ENCODE assay signal across 8 cellular contexts in genomic region chr16:31107465-31107867, GRCh38. TPM values are rescaled to one million over a fixed set of nuclear protein-coding genes. Genes with fewer than 3 reads are reported as not detected.
DNase-seq lines count a peak whose midpoint lies in the region; ATAC-seq and TF ChIP-seq lines count a peak whose summit lies in the region.

No MANE protein-coding gene starts in this region.

- WGBS in GM23248 (ENCODE audit: low coverage in 1 of 2, low lambda C conversion rate in 2 of 2, missing lambda C conversion rate in 2 of 2), 2 experiments: 84 to 87% methylated on average over 6 of the region's 6 CpGs

- H3K79me2 ChIP-seq in GM23248 (ENCODE audit: insufficient read depth) (peaks cover 24% of the 10 kb centered on the region), OCI-LY7 (ENCODE audit: insufficient read depth, low read depth, low read length) (no peaks in the 10 kb centered on the region)

- ATAC-seq in GM18502 (IDR thresholded peaks at IDR 0.05; ENCODE audit: poor library complexity, unreplicated experiment): peak; percentile 54
- no peak for ATAC-seq in left colon

- H3K4me2 ChIP-seq in GM23248 (ENCODE audit: unreplicated experiment) (peak overlapping the region; percentile 51), OCI-LY7 (ENCODE audit: low read length) (peak overlapping the region; percentile 96)

- peak overlapping the region; percentile 80 for H3K4me3 Mint-ChIP-seq in mesothelial cell of epicardium

- no peaks in the 10 kb centered on the region for H3K9me3 Mint-ChIP-seq in mesothelial cell of epicardium

- H4K20me1 ChIP-seq in GM23248 (ENCODE audit: insufficient read depth): no peaks in the 10 kb centered on the region
- no peaks in the 10 kb centered on the region for H4K20me1 ChIP-seq in OCI-LY7 (ENCODE audit: insufficient read depth, low read length)

- no peak overlapping the region for H3K9ac ChIP-seq in GM23248

- H3K4me1 Mint-ChIP-seq in mesothelial cell of epicardium: peaks cover 6% of the 10 kb centered on the region

- H3K27ac ChIP-seq in GM23248 (no peak overlapping the region), OCI-LY7 (ENCODE audit: low read depth, low read length, poor library complexity, severe bottlenecking) (peak overlapping the region; percentile 38), brain microvascular endothelial cell (no peak overlapping the region)

- DNase-seq in GM23248 (no peak), OCI-LY7 (ENCODE audit: low spot score) (peak; percentile 25), mesothelial cell of epicardium (ENCODE audit: low spot score in 2 of 2, unreplicated experiment in 2 of 2) (no peak), cerebellar nuclear complex (lab: John Stamatoyannopoulos, UW) (no peak), brain microvascular endothelial cell (no peak), left colon (no peak), activated gamma-delta T cell (lab: John Stamatoyannopoulos, UW) (no peak)

- CTCF ChIA-PET in OCI-LY7 (lab: Charles Lee; ENCODE audit: unreplicated experiment): interaction anchor here (1.0 kb wide), 1 partner anchor 14 kb away, joined by 4 read pairs; no protein-coding TSS in a partner anchor

- H3K36me3 ChIP-seq in GM23248 (ENCODE audit: low read depth) (peaks cover 16% of the 10 kb centered on the region; the same call in 1 of the 2 replicates), OCI-LY7 (ENCODE audit: insufficient read depth, low read length) (peaks cover 25% of the 10 kb centered on the region), brain microvascular endothelial cell (replicated peaks) (peaks cover 27% of the 10 kb centered on the region)

- H3K9me2 ChIP-seq in GM23248 (ENCODE audit: insufficient read depth) (no peaks in the 10 kb centered on the region), OCI-LY7 (ENCODE audit: insufficient read depth, low read length) (no peaks in the 10 kb centered on the region)

- H3K27me3 ChIP-seq in GM23248 (replicated peaks; ENCODE audit: insufficient read depth) (no peaks in the 10 kb centered on the region), brain microvascular endothelial cell (replicated peaks) (no peaks in the 10 kb centered on the region)

- H3K4me3 ChIP-seq in GM23248 (no peak overlapping the region), OCI-LY7 (ENCODE audit: low read depth, low read length, poor library complexity, severe bottlenecking) (peak overlapping the region; percentile 87), brain microvascular endothelial cell (ENCODE audit: low read depth, low read length) (no peak overlapping the region)

- BruUV-seq in OCI-LY7 (replicated peaks; lab: Mats Ljungman, UMichigan): no TSS peak

- POLR2A ChIA-PET in OCI-LY7 (lab: Charles Lee): interaction anchor here (0.6 to 1.7 kb wide), 5 partner anchors 10 to 44 kb away, joined by 3 to 8 read pairs (median 3); partner anchors contain the start of gene KAT8

- H2AFZ ChIP-seq in GM23248 (peak overlapping the region; percentile 84), OCI-LY7 (ENCODE audit: low read length) (peak overlapping the region; percentile 93)

- H3K9me3 ChIP-seq in GM23248 (ENCODE audit: low read depth): no peaks in the 10 kb centered on the region
- no peaks in the 10 kb centered on the region for H3K9me3 ChIP-seq in OCI-LY7 (ENCODE audit: low read length)

- intact Hi-C loops in OCI-LY7 (cut with micrococcal nuclease; ENCODE audit: unreplicated experiment) (no loop called here), left colon (cut with DNase I, micrococcal nuclease) (no loop called here)

- no peaks in the 10 kb centered on the region for H3K27me3 Mint-ChIP-seq in mesothelial cell of epicardium (ENCODE audit: low read depth)

- in situ Hi-C loops in GM23248 (cut with MboI): no loop called here
- in situ Hi-C loops in brain microvascular endothelial cell (cut with HindIII; ENCODE audit: low pct_ligation_motif_present, low sequenced_read_pairs): no loop called here

- TF ChIP-seq CTCF in OCI-LY7 (conservative IDR thresholded peaks at IDR 0.05; ENCODE audit: low read length): no peak
- no peak for TF ChIP-seq CTCF in mesothelial cell of epicardium (IDR thresholded peaks at IDR 0.05; ENCODE audit: unreplicated experiment)
- TF ChIP-seq CTCF in brain microvascular endothelial cell (IDR thresholded peaks at IDR 0.05; ENCODE audit: low read depth, low read length, missing control alignments): no peak

- peak overlapping the region; percentile 67 for H3K27ac Mint-ChIP-seq in mesothelial cell of epicardium

- H3K36me3 Mint-ChIP-seq in mesothelial cell of epicardium: peaks cover 17% of the 10 kb centered on the region

- H3F3A ChIP-seq in GM23248 (ENCODE audit: insufficient read depth): 0 out of 2 replicates have a peak, but pooled peaks cover under 1% of the 10 kb centered on the region

- H3K4me1 ChIP-seq in GM23248 (ENCODE audit: insufficient read depth) (0 out of 2 replicates have a peak, but pooled peaks cover 6% of the 10 kb centered on the region), OCI-LY7 (ENCODE audit: insufficient read depth, low read length, poor library complexity, severe bottlenecking) (peaks cover 18% of the 10 kb centered on the region)

RNA-seq across cellular contexts. Expression of gene BCKDK, which starts 0.7 kb away (rescaled TPM):
- 42.1 and 71.4 TPM in 2 replicates for total RNA-seq in GM23248 (2014; rRNA removed; shearing (Covaris generic))
- polyA plus RNA-seq in GM23248 (2016; fragmentation: Nextera tagmentation; extraction: Ambion mirVana): 108 and 114 TPM in 2 replicates
- 25.0 and 40.4 TPM in 2 replicates for total RNA-seq in OCI-LY7 (2014; rRNA removed; shearing (Covaris generic))
- total RNA-seq in OCI-LY7 (2022) (36.5 and 39.0 TPM in 2 replicates), mesothelial cell of epicardium (36.4 to 37.3 TPM (median 37.0 TPM) in 3 replicates), left colon (10 to 100 TPM; 34.6 to 36.3 TPM)

RNA-seq across cellular contexts. Expression of gene KAT8, which starts 10.0 kb away (rescaled TPM):
- total RNA-seq in GM23248 (2014; rRNA removed; shearing (Covaris generic)): 27.8 and 50.9 TPM in 2 replicates
- 18.4 and 19.3 TPM in 2 replicates for polyA plus RNA-seq in GM23248 (2016; fragmentation: Nextera tagmentation; extraction: Ambion mirVana)
- total RNA-seq in OCI-LY7 (2014; rRNA removed; shearing (Covaris generic)): 86.9 and 89.1 TPM in 2 replicates
- total RNA-seq in OCI-LY7 (2022) (95.3 and 102 TPM in 2 replicates), mesothelial cell of epicardium (72.1 to 76.4 TPM (median 75.7 TPM) in 3 replicates), left colon (10 to 100 TPM; 61.6 to 76.0 TPM)

RNA-seq across cellular contexts. Expression of gene VKORC1, which starts 12.9 kb away (rescaled TPM):
- total RNA-seq in GM23248 (2014; rRNA removed; shearing (Covaris generic)): 444 and 480 TPM in 2 replicates
- polyA plus RNA-seq in GM23248 (2016; fragmentation: Nextera tagmentation; extraction: Ambion mirVana): 535 and 542 TPM in 2 replicates
- total RNA-seq in OCI-LY7 (2014; rRNA removed; shearing (Covaris generic)): 68.8 and 69.3 TPM in 2 replicates
- total RNA-seq in OCI-LY7 (2022) (60.1 and 70.2 TPM in 2 replicates), mesothelial cell of epicardium (48.6 to 53.7 TPM (median 49.5 TPM) in 3 replicates), left colon (10 to 100 TPM; 28.7 to 40.5 TPM)

RNA-seq across cellular contexts. Expression of gene PRSS53, which starts 18.7 kb away (rescaled TPM):
- 7.0 and 10.5 TPM in 2 replicates for total RNA-seq in GM23248 (2014; rRNA removed; shearing (Covaris generic))
- polyA plus RNA-seq in GM23248 (2016; fragmentation: Nextera tagmentation; extraction: Ambion mirVana): 0.84 and 0.95 TPM in 2 replicates
- total RNA-seq in OCI-LY7 (2014; rRNA removed; shearing (Covaris generic)): 3.7 and 4.4 TPM in 2 replicates
- 5.7 and 6.1 TPM in 2 replicates for total RNA-seq in OCI-LY7 (2022)
- total RNA-seq in mesothelial cell of epicardium: 4.0 to 4.9 TPM (median 4.5 TPM) in 3 replicates
- total RNA-seq in left colon: 1 to 10 TPM in 1 of 2 donors, under 1 TPM in 1; 0.61 to 1.1 TPM

RNA-seq across cellular contexts. Expression of gene PRSS8, which starts 28.1 kb away (rescaled TPM):
- total RNA-seq in GM23248 (2014; rRNA removed; shearing (Covaris generic)): not detected in 2 replicates
- not detected in 2 replicates for polyA plus RNA-seq in GM23248 (2016; fragmentation: Nextera tagmentation; extraction: Ambion mirVana)
- not detected in 2 replicates for total RNA-seq in OCI-LY7 (2014; rRNA removed; shearing (Covaris generic))
- total RNA-seq in OCI-LY7 (2022) (not detected in 2 replicates), mesothelial cell of epicardium (79.1 to 84.3 TPM (median 79.9 TPM) in 3 replicates), left colon (100 to 1,000 TPM; 409 to 428 TPM)
